Comparison of ENCODE assay signal across 19 cellular contexts in the genomic region with DNA sequence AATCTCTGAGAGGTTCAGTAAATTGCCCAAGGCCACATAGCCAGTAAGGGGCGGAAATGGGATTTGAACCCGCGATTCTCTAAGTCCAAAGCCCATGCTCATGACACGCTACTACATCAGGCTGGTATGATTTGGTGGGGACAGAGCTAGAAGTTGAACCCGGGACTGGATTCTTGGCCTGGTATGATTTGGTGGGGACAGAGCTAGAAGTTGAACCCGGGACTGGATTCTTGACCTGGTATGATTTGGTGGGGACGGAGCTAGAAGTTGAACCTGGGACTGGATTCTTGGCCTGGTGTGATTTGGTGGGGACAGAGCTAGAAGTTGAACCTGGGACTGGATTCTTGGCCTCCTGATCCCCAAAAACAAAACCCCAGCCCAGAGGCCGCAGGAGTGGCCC. TPM values are rescaled to one million over a fixed set of nuclear protein-coding genes. Genes with fewer than 3 reads are reported as not detected.
A peak's percentile ranks its signal among the peaks of the same experiment; 100 is the strongest.
DNase-seq lines count a peak whose midpoint lies in the region; ATAC-seq and TF ChIP-seq lines count a peak whose summit lies in the region.
"Had no signal": no experiment of that assay in that cellular context is flagged by ENCODE, and none has a peak within 500 bp of the region (broad histone marks: within the 10 kb centered on the region; RNA-seq: fewer than 3 reads in every experiment).

No MANE protein-coding gene starts in this region.

- H3K27me3 Mint-ChIP-seq in CD14-positive monocyte (ENCODE audit: low read depth in 3 of 3) (peaks cover 1 to 2% (median 2%) of the 10 kb centered on the region in 3 donors), chondrocyte (ENCODE audit: low read depth) (no peaks in the 10 kb centered on the region), mesothelial cell of epicardium (ENCODE audit: low read depth) (no peaks in the 10 kb centered on the region)
- H3K27me3 Mint-ChIP-seq in effector memory CD8-positive, alpha-beta T cell = peaks cover 0 to 15% of the 10 kb centered on the region in 2 donors
- H3K27me3 Mint-ChIP-seq in stimulated activated naive CD8-positive, alpha-beta T cell treated with anti-CD3 and anti-CD28 coated beads, Interleukin-15, amount 100 ng/mL, for 72 hours = peaks cover 6% of the 10 kb centered on the region
- H3K27me3 Mint-ChIP-seq: CD4-positive, alpha-beta T cell had no signal

- H3K4me1 ChIP-seq in neuronal stem cell (ENCODE audit: control insufficient read depth in 2 of 2, insufficient read depth in 1 of 2, low read depth in 1 of 2, low read length in 2 of 2) = peaks cover 15 to 24% of the 10 kb centered on the region in 2 donors
- H3K4me1 ChIP-seq in testis = peaks cover 3% of the 10 kb centered on the region

- H3K9ac ChIP-seq in neuronal stem cell (ENCODE audit: low read depth, low read length, poor library complexity) = no peak overlapping the region

- no peak for ATAC-seq in effector memory CD8-positive, alpha-beta T cell (replicated peaks)
- ATAC-seq in stimulated activated naive CD8-positive, alpha-beta T cell treated with anti-CD3 and anti-CD28 coated beads, Interleukin-15, amount 100 ng/mL, for 72 hours = no peak
- ATAC-seq: HepG2 had no signal

- no peak overlapping the region for H4K8ac ChIP-seq in neuronal stem cell (ENCODE audit: low read depth, low read length)

- H2AFZ ChIP-seq in neuronal stem cell (ENCODE audit: low read length) = no peak overlapping the region

- H2BK5ac ChIP-seq in neuronal stem cell (ENCODE audit: low read length) = no peak overlapping the region

- H3K27ac Mint-ChIP-seq in CD14-positive monocyte = peak overlapping the region in 4 of 7 donors; percentile 5 to 61 (median 42)
- H3K27ac Mint-ChIP-seq in chondrocyte (ENCODE audit: unreplicated experiment) = peak overlapping the region; percentile 54
- peak overlapping the region; percentile 4 for H3K27ac Mint-ChIP-seq in mesothelial cell of epicardium
- no peak overlapping the region for H3K27ac Mint-ChIP-seq in effector memory CD8-positive, alpha-beta T cell
- H3K27ac Mint-ChIP-seq in stimulated activated naive CD8-positive, alpha-beta T cell treated with anti-CD3 and anti-CD28 coated beads, Interleukin-15, amount 100 ng/mL, for 72 hours = no peak overlapping the region
- H3K27ac Mint-ChIP-seq: CD4-positive, alpha-beta T cell; H9; IgD-negative memory B cell had no signal

- H2BK15ac ChIP-seq in neuronal stem cell (ENCODE audit: low read length) = no peak overlapping the region

- H3K23ac ChIP-seq in neuronal stem cell (ENCODE audit: low read depth, low read length, poor library complexity) = no peak overlapping the region

- H4K91ac ChIP-seq in neuronal stem cell (ENCODE audit: low read depth, low read length, poor library complexity) = no peak overlapping the region

- no peak for TF ChIP-seq CTCF in CD14-positive monocyte (IDR thresholded peaks at IDR 0.05)
- no peak for TF ChIP-seq CTCF in chondrocyte (IDR thresholded peaks at IDR 0.05)
- no peak for TF ChIP-seq CTCF in mesothelial cell of epicardium (IDR thresholded peaks at IDR 0.05; ENCODE audit: unreplicated experiment)
- TF ChIP-seq CTCF in testis (IDR thresholded peaks at IDR 0.05) = no peak

- H3K36me3 Mint-ChIP-seq in CD14-positive monocyte (peaks cover 0 to 2% of the 10 kb centered on the region in 2 donors), chondrocyte (ENCODE audit: low read depth) (no peaks in the 10 kb centered on the region), mesothelial cell of epicardium (peaks cover 4% of the 10 kb centered on the region)
- H3K36me3 Mint-ChIP-seq in effector memory CD8-positive, alpha-beta T cell (ENCODE audit: insufficient read depth) = peaks cover 3% of the 10 kb centered on the region

- no peak for TF ChIP-seq POLR2A in testis (IDR thresholded peaks at IDR 0.05)

- no peak overlapping the region for H3K14ac ChIP-seq in neuronal stem cell (ENCODE audit: low read length)

- H3K4me1 Mint-ChIP-seq in CD14-positive monocyte = peaks cover 37% of the 10 kb centered on the region
- peaks cover 35% of the 10 kb centered on the region for H3K4me1 Mint-ChIP-seq in chondrocyte (ENCODE audit: low read depth)
- peaks cover 36% of the 10 kb centered on the region for H3K4me1 Mint-ChIP-seq in mesothelial cell of epicardium
- H3K4me1 Mint-ChIP-seq in effector memory CD8-positive, alpha-beta T cell (ENCODE audit: low read depth in 2 of 2) = no peaks in the 10 kb centered on the region
- H3K4me1 Mint-ChIP-seq in stimulated activated naive CD8-positive, alpha-beta T cell treated with anti-CD3 and anti-CD28 coated beads, Interleukin-15, amount 100 ng/mL, for 72 hours = no peaks in the 10 kb centered on the region
- H3K4me1 Mint-ChIP-seq: IgD-negative memory B cell had no signal

- no CpG with 5 or more reads among the region's 8 CpGs for WGBS in neuronal stem cell (ENCODE audit: extremely low coverage in 2 of 2, insufficient read length in 2 of 2, insufficient replicate concordance in 1 of 2), 2 donors
- 88 to 95% methylated on average over 7 to 8 of the region's 8 CpGs for WGBS in testis, 2 donors

- H3K4me3 Mint-ChIP-seq in CD14-positive monocyte = no peak overlapping the region
- no peak overlapping the region for H3K4me3 Mint-ChIP-seq in chondrocyte (ENCODE audit: unreplicated experiment)
- no peak overlapping the region for H3K4me3 Mint-ChIP-seq in mesothelial cell of epicardium
- no peak overlapping the region for H3K4me3 Mint-ChIP-seq in effector memory CD8-positive, alpha-beta T cell
- no peak overlapping the region for H3K4me3 Mint-ChIP-seq in stimulated activated naive CD8-positive, alpha-beta T cell treated with anti-CD3 and anti-CD28 coated beads, Interleukin-15, amount 100 ng/mL, for 72 hours
- H3K4me3 Mint-ChIP-seq: CD4-positive, alpha-beta T cell; H9; IgD-negative memory B cell had no signal

- H3K9me3 Mint-ChIP-seq in CD14-positive monocyte (peaks cover 0 to 2% (median 0%) of the 10 kb centered on the region in 7 donors), chondrocyte (ENCODE audit: low read depth) (no peaks in the 10 kb centered on the region), mesothelial cell of epicardium (no peaks in the 10 kb centered on the region)
- no peaks in the 10 kb centered on the region for H3K9me3 Mint-ChIP-seq in effector memory CD8-positive, alpha-beta T cell
- H3K9me3 Mint-ChIP-seq in stimulated activated naive CD8-positive, alpha-beta T cell treated with anti-CD3 and anti-CD28 coated beads, Interleukin-15, amount 100 ng/mL, for 72 hours = no peaks in the 10 kb centered on the region
- H3K9me3 Mint-ChIP-seq: CD4-positive, alpha-beta T cell; H9; IgD-negative memory B cell had no signal

- H3K79me1 ChIP-seq in neuronal stem cell (ENCODE audit: low read depth, low read length) = peaks cover 6% of the 10 kb centered on the region

- H3K4me3 ChIP-seq in neuronal stem cell (ENCODE audit: low read length in 2 of 2) = no peak overlapping the region
- no peak overlapping the region for H3K4me3 ChIP-seq in testis

- H3K36me3 ChIP-seq in neuronal stem cell (replicated peaks in 1 of 2; ENCODE audit: control insufficient read depth in 2 of 2, insufficient read depth in 2 of 2, low read length in 2 of 2) = no peaks in the 10 kb centered on the region
- no peaks in the 10 kb centered on the region for H3K36me3 ChIP-seq in testis (ENCODE audit: low read depth, missing control alignments)
- H3K36me3 ChIP-seq: BE2C had no signal

- H3K4me2 ChIP-seq in neuronal stem cell (ENCODE audit: insufficient read depth, low read length, poor library complexity, severe bottlenecking) = no peak overlapping the region

- DNase-seq in CD14-positive monocyte (ENCODE audit: low spot score) (no peak), chondrocyte (ENCODE audit: low spot score) (no peak), mesothelial cell of epicardium (ENCODE audit: low spot score in 2 of 2, unreplicated experiment in 2 of 2) (no peak), neuronal stem cell (ENCODE audit: low spot score) (no peak), testis (no peak), NOMO-1 treated with dmso at 0.1 percent for 144 hours (lab: John Stamatoyannopoulos, UW; ENCODE audit: unreplicated experiment) (no peak)
- DNase-seq in effector memory CD8-positive, alpha-beta T cell = no peak
- DNase-seq in stimulated activated naive CD8-positive, alpha-beta T cell treated with anti-CD3 and anti-CD28 coated beads, Interleukin-15, amount 100 ng/mL, for 72 hours = no peak
- DNase-seq: ACHN; BE2C; C1 segment of cervical spinal cord; Caco-2; CD4-positive, alpha-beta T cell; DMS79; GDM1; GOT3; H9 had no signal

- peak overlapping the region; percentile 82 for H2AK5ac ChIP-seq in neuronal stem cell (ENCODE audit: low read depth, low read length)

- H2BK12ac ChIP-seq in neuronal stem cell (ENCODE audit: low read length) = no peak overlapping the region

- H3K4ac ChIP-seq in neuronal stem cell (ENCODE audit: low read length) = no peak overlapping the region

- no peak overlapping the region for H2BK120ac ChIP-seq in neuronal stem cell (ENCODE audit: low read depth, low read length)

- no peak overlapping the region for H3K27ac ChIP-seq in neuronal stem cell (replicated peaks; ENCODE audit: low read length)
- H3K27ac ChIP-seq in testis = no peak overlapping the region

- intact Hi-C loops in CD14-positive monocyte (cut with micrococcal nuclease) = no loop called here
- intact Hi-C loops in testis (cut with DNase I; ENCODE audit: low total_unique reads) = no loop called here

- H3K27me3 ChIP-seq in neuronal stem cell (ENCODE audit: control insufficient read depth in 3 of 3, insufficient read depth in 3 of 3, low read depth in 1 of 3, low read length in 3 of 3) = no peaks in the 10 kb centered on the region
- H3K27me3 ChIP-seq in testis = no peaks in the 10 kb centered on the region
- H3K27me3 ChIP-seq: BE2C had no signal

- no peaks in the 10 kb centered on the region for H3K9me3 ChIP-seq in neuronal stem cell (replicated peaks in 1 of 2; ENCODE audit: control insufficient read depth in 2 of 2, insufficient read depth in 1 of 2, low read depth in 1 of 2, low read length in 2 of 2)
- no peaks in the 10 kb centered on the region for H3K9me3 ChIP-seq in testis
- H3K9me3 ChIP-seq: BE2C, Caco-2 had no signal

- no peak overlapping the region for H3K18ac ChIP-seq in neuronal stem cell (ENCODE audit: low read length)

RNA-seq across cellular contexts. Expression of a gene that starts 23.0 kb away (rescaled TPM):
- polyA plus RNA-seq in CD14-positive monocyte = 1 to 10 TPM; 2.9 to 3.4 TPM
- 44.6 to 57.5 TPM (median 48.0 TPM) in 3 replicates for total RNA-seq in chondrocyte
- 125 to 133 TPM (median 130 TPM) in 3 replicates for total RNA-seq in mesothelial cell of epicardium
- polyA plus RNA-seq in neuronal stem cell (2013, experiment 1 of 2) = 25.3 TPM
- 26.4 TPM for polyA plus RNA-seq in neuronal stem cell (2013, experiment 2 of 2)
- total RNA-seq in testis = 1 to 10 TPM; 7.7 to 9.4 TPM
- 8.2 TPM for polyA plus RNA-seq in testis (ENCODE audit: insufficient read depth, low read depth, low replicate concordance)
- polyA plus RNA-seq: IgD-negative memory B cell had no signal

Comparison
In these comparisons a context has a peak if more than half of its experiments do, and no peak if none do; other contexts are left out.
1. H3K27ac Mint-ChIP-seq: peak in CD14-positive monocyte (4 of 7), chondrocyte (single experiment) and mesothelial cell of epicardium (single experiment); none in effector memory CD8-positive, alpha-beta T cell (0 of 2) and stimulated activated naive CD8-positive, alpha-beta T cell treated with anti-CD3 and anti-CD28 coated beads, Interleukin-15, amount 100 ng/mL, for 72 hours (0 of 2).